ENCODE assay signal across 1 cellular context in the genomic region with DNA sequence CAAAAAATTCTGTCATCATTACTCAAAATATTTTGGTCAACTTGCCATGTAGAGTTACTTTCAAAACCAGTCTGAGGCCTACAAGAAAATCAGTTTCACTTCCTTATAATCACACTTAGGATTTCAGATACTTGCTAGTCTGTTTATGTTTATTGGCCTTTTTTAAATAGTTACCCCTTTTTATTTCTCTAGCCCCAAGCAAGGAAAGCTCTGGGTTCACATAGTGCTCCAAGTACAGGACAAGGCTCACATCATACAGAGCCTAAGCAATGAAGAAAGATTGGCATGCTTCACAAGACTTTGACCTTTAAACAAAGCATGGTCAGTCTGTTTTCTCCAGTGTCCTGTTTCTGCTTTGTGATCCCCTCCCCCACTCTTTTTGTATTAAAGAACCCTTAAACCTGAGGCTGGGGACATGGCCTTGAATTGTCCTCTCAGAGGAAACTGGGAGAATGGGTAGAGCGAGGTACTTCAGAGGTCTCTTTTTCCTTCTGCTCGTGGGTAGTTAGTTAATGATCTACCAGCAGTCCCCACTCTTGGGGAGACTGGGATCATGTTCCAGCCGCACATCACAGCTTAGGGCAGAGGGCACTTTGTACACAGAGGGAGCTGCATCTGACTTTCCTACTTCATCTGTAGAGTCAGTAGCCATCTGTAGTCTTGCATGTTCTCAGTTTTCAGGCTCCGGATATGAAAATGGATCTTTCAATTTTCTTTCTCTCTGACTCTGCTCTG.
TF ChIP-seq lines count a peak whose summit lies in the region.

No MANE protein-coding gene starts in this region.

TF ChIP-seq in A549, 52 proteins besides CTCF, POLR2A, EP300 and RAD21 (continued from another document):
- TF ChIP-seq SREBF2 (IDR thresholded peaks at IDR 0.05) (no peak), GATA3 (IDR thresholded peaks at IDR 0.05; ENCODE audit: borderline replicate concordance) (no peak), SMC3 (IDR thresholded peaks at IDR 0.05) (peak; percentile 21; the same call in 1 of the 3 replicates), PHF8 (IDR thresholded peaks at IDR 0.05; ENCODE audit: borderline replicate concordance, low read depth) (no peak), RFX5 (IDR thresholded peaks at IDR 0.05) (no peak), HOXA7 (CRISPR knock-in tag; IDR thresholded peaks at IDR 0.05) (no peak), POLR2AphosphoS2 (conservative IDR thresholded peaks at IDR 0.05; ENCODE audit: low read length) (no peak), NFE2L2 (conservative IDR thresholded peaks at IDR 0.05; ENCODE audit: low read length) (no peak), KDM5A (IDR thresholded peaks at IDR 0.05) (no peak), FOSL2 (IDR thresholded peaks at IDR 0.05) (no peak), FOSL2 (CRISPR knock-in tag; IDR thresholded peaks at IDR 0.05) (no peak), TFCP2L1 (CRISPR knock-in tag; IDR thresholded peaks at IDR 0.05) (no peak), ZSCAN20 (CRISPR knock-in tag; IDR thresholded peaks at IDR 0.05) (no peak), ZC3H11A (IDR thresholded peaks at IDR 0.05) (no peak), CBX2 (IDR thresholded peaks at IDR 0.05; ENCODE audit: borderline replicate concordance, low read depth) (no peak), MYC (IDR thresholded peaks at IDR 0.05; ENCODE audit: borderline replicate concordance, low read length) (no peak), CHD4 (IDR thresholded peaks at IDR 0.05; ENCODE audit: borderline replicate concordance) (no peak), FOSB (CRISPR knock-in tag; IDR thresholded peaks at IDR 0.05) (no peak), NPAS2 (CRISPR knock-in tag; IDR thresholded peaks at IDR 0.05; ENCODE audit: borderline replicate concordance) (no peak), JUN (IDR thresholded peaks at IDR 0.05) (peak; percentile 51 to 52; a peak in 2 of 5 replicates), HEYL (CRISPR knock-in tag; IDR thresholded peaks at IDR 0.05) (no peak), MAFK (IDR thresholded peaks at IDR 0.05; ENCODE audit: partially characterized antibody) (no peak), ESRRA (IDR thresholded peaks at IDR 0.05; ENCODE audit: borderline replicate concordance, low read length) (peak; percentile 61; the same call in 1 of the 2 replicates), RARB (CRISPR knock-in tag; IDR thresholded peaks at IDR 0.05) (no peak), FOXS1 (CRISPR knock-in tag; IDR thresholded peaks at IDR 0.05) (no peak), HDAC2 (IDR thresholded peaks at IDR 0.05) (no peak), CBX8 (IDR thresholded peaks at IDR 0.05) (no peak), CHD2 (IDR thresholded peaks at IDR 0.05; ENCODE audit: low read length, partially characterized antibody) (no peak), RCOR1 (IDR thresholded peaks at IDR 0.05; ENCODE audit: low read depth, low read length) (no peak)
- TF ChIP-seq, protein P1, sequence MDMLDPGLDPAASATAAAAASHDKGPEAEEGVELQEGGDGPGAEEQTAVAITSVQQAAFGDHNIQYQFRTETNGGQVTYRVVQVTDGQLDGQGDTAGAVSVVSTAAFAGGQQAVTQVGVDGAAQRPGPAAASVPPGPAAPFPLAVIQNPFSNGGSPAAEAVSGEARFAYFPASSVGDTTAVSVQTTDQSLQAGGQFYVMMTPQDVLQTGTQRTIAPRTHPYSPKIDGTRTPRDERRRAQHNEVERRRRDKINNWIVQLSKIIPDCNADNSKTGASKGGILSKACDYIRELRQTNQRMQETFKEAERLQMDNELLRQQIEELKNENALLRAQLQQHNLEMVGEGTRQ (IDR thresholded peaks at IDR 0.05): no peak
- TF ChIP-seq, protein P2, sequence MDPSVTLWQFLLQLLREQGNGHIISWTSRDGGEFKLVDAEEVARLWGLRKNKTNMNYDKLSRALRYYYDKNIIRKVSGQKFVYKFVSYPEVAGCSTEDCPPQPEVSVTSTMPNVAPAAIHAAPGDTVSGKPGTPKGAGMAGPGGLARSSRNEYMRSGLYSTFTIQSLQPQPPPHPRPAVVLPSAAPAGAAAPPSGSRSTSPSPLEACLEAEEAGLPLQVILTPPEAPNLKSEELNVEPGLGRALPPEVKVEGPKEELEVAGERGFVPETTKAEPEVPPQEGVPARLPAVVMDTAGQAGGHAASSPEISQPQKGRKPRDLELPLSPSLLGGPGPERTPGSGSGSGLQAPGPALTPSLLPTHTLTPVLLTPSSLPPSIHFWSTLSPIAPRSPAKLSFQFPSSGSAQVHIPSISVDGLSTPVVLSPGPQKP (IDR thresholded peaks at IDR 0.05; ENCODE audit: low read depth, low read length): no peak
- TF ChIP-seq, protein P3, sequence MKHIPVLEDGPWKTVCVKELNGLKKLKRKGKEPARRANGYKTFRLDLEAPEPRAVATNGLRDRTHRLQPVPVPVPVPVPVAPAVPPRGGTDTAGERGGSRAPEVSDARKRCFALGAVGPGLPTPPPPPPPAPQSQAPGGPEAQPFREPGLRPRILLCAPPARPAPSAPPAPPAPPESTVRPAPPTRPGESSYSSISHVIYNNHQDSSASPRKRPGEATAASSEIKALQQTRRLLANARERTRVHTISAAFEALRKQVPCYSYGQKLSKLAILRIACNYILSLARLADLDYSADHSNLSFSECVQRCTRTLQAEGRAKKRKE (CRISPR knock-in tag; IDR thresholded peaks at IDR 0.05; ENCODE audit: low read depth): no peak
- TF ChIP-seq, protein P4, sequence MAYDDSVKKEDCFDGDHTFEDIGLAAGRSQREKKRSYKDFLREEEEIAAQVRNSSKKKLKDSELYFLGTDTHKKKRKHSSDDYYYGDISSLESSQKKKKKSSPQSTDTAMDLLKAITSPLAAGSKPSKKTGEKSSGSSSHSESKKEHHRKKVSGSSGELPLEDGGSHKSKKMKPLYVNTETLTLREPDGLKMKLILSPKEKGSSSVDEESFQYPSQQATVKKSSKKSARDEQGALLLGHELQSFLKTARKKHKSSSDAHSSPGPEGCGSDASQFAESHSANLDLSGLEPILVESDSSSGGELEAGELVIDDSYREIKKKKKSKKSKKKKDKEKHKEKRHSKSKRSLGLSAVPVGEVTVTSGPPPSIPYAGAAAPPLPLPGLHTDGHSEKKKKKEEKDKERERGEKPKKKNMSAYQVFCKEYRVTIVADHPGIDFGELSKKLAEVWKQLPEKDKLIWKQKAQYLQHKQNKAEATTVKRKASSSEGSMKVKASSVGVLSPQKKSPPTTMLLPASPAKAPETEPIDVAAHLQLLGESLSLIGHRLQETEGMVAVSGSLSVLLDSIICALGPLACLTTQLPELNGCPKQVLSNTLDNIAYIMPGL (CRISPR knock-in tag; IDR thresholded peaks at IDR 0.05; ENCODE audit: borderline replicate concordance): no peak
- TF ChIP-seq, protein P5, sequence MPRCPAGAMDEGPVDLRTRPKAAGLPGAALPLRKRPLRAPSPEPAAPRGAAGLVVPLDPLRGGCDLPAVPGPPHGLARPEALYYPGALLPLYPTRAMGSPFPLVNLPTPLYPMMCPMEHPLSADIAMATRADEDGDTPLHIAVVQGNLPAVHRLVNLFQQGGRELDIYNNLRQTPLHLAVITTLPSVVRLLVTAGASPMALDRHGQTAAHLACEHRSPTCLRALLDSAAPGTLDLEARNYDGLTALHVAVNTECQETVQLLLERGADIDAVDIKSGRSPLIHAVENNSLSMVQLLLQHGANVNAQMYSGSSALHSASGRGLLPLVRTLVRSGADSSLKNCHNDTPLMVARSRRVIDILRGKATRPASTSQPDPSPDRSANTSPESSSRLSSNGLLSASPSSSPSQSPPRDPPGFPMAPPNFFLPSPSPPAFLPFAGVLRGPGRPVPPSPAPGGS (IDR thresholded peaks at IDR 0.05): peak; percentile 53; the same call in 1 of the 3 replicates
- TF ChIP-seq, protein P6, sequence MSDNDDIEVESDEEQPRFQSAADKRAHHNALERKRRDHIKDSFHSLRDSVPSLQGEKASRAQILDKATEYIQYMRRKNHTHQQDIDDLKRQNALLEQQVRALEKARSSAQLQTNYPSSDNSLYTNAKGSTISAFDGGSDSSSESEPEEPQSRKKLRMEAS (IDR thresholded peaks at IDR 0.05): peak; percentile 61; the same call in 1 of the 2 replicates
